In the genomic region with DNA sequence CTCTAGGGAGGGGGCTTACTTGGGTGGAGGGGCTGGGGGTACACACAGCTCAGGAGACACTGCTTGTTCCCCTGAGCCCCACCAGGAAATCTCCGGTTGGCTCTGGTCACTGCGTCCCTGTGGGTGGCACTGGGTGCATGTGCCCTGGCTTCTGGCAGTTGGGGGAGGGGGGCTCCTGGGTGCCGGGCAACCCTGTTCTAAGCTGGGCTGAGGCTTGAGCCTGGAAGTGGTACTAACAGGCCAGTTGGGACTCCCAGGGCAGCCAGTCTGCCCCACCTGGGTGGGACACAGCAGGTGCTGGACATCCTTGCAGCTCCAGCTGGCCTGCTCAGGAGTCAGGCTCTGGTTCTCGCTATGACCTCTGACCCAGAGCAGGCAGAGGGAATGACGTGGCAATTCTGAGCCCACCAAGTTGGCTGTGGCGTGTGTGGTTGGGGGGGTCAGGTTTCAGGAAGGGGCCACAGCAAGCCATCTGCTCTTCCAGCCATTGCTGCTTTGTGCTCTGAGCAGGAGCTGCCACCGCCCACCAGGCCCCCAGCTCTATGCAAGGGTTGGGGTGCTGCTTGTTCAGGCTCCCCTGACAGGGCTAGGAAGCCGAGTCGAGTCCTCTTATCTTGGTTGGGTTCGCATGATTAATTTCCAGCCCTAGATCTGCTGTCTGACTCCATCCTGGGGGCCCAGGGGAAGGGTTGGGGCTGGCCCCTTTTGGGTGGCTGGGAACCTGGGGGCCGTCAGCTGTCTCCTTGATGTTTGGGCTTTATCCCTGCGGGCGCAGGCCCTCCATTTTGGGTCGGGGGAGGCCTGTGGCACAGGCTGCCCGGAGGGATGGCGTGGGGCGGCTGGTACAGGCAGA, we compare ENCODE assay signal across 1 cellular context.
TF ChIP-seq lines count a peak whose summit lies in the region.

No MANE protein-coding gene starts in this region.

TF ChIP-seq in H1, 55 proteins besides CTCF, POLR2A, EP300 and RAD21:
- TF ChIP-seq FOSL1 (IDR thresholded peaks at IDR 0.05; ENCODE audit: insufficient read depth, low read depth, low read length) (no peak), POU5F1 (IDR thresholded peaks at IDR 0.05; ENCODE audit: low read depth, low read length) (no peak), SP2 (IDR thresholded peaks at IDR 0.05; ENCODE audit: low read length) (no peak), CBX5 (IDR thresholded peaks at IDR 0.05; ENCODE audit: low read depth, low read length) (no peak), NANOG (IDR thresholded peaks at IDR 0.05; ENCODE audit: insufficient read depth, low read depth, low read length, poor library complexity, severe bottlenecking) (no peak), EZH2 (IDR thresholded peaks at IDR 0.05; ENCODE audit: low read depth, low read length, severe bottlenecking) (no peak), YY1 (IDR thresholded peaks at IDR 0.05; ENCODE audit: low read depth, low read length) (no peak), RNF2 (IDR thresholded peaks at IDR 0.05; ENCODE audit: borderline replicate concordance, low read depth, low read length, missing control alignments, poor library complexity, severe bottlenecking) (no peak), BACH1 (IDR thresholded peaks at IDR 0.05; ENCODE audit: low read length) (no peak), EGR1 (IDR thresholded peaks at IDR 0.05; ENCODE audit: borderline replicate concordance, low read depth, low read length) (no peak), RFX5 (IDR thresholded peaks at IDR 0.05; ENCODE audit: borderline replicate concordance, low read depth, low read length) (no peak), TCF12 (IDR thresholded peaks at IDR 0.05; ENCODE audit: low read depth, low read length) (no peak), TAF1 (IDR thresholded peaks at IDR 0.05; ENCODE audit: low read depth, low read length) (no peak), TEAD4 (IDR thresholded peaks at IDR 0.05; ENCODE audit: low read depth, low read length) (no peak), E2F6 (IDR thresholded peaks at IDR 0.05) (no peak), CHD2 (IDR thresholded peaks at IDR 0.05; ENCODE audit: low read length) (no peak), JUND (IDR thresholded peaks at IDR 0.05; ENCODE audit: low read length) (no peak), GABPA (IDR thresholded peaks at IDR 0.05; ENCODE audit: borderline replicate concordance, insufficient read depth, low read length) (no peak), TAF7 (optimal IDR thresholded peaks at IDR 0.05; ENCODE audit: borderline replicate concordance, low read depth, low read length) (no peak)
- TF ChIP-seq, protein P1, sequence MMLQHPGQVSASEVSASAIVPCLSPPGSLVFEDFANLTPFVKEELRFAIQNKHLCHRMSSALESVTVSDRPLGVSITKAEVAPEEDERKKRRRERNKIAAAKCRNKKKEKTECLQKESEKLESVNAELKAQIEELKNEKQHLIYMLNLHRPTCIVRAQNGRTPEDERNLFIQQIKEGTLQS (IDR thresholded peaks at IDR 0.05; ENCODE audit: insufficient read depth, low read depth, low read length), result no peak
